Comparison of ENCODE assay signal across 10 cellular contexts in the genomic region with DNA sequence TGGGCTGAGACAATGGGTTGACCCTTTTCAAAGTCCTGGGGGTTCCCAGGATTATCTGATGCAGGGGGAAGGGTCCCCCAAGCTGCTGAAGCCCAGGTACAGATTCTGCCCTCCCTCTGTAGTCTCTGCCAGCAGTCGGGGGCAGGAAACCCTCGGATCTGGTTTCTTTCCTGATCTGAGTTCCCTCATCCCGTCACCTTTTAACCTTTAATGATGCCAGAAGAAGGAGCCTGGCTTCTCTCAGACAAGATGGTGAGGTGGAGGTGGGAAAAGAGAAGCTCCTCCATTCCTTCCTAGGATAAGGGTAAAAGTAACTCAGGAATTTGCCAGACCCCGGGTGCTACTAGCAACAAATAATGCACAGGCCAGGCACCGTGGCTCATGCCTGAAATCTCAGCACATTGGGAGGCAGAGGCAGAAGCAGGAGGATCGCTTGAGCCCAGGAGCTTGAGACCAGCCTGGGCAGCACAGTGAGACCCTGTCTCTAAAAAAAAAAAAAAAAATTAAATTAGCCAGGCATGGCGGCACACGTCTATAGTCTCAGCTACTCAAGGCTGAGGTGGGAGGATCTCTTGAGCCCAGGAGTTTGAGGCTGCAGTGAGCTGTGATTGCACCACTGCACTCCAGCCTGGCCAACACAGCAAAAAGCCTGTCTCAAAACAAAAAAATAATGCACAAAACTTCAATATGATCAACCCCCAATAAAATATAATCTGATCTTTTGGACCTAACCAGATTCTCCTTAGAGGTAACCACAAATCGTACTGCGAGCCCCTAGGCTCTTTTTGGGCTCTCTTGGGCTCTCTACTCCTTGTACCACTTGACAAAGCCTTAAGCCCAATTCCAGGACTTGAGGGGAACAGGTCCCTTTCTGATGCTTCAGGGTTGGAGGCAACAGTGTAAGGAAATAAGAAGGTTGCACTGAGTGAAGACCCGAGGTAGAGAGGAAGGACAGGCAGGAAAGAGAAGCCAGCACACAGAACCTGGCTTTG. TPM values are rescaled to one million over a fixed set of nuclear protein-coding genes. Genes with fewer than 3 reads are reported as not detected.
DNase-seq lines count a peak whose midpoint lies in the region; ATAC-seq and TF ChIP-seq lines count a peak whose summit lies in the region.
"Had no signal": no experiment of that assay in that cellular context is flagged by ENCODE, and none has a peak within 500 bp of the region (broad histone marks: within the 10 kb centered on the region; RNA-seq: fewer than 3 reads in every experiment).

No MANE protein-coding gene starts in this region.

- no peak for TF ChIP-seq CTCF in natural killer cell (IDR thresholded peaks at IDR 0.05)
- no peak for TF ChIP-seq CTCF in epithelial cell of proximal tubule (conservative IDR thresholded peaks at IDR 0.05; ENCODE audit: low read depth, low read length)
- TF ChIP-seq CTCF in osteocyte (IDR thresholded peaks at IDR 0.05): no peak

- H3K36me3 Mint-ChIP-seq in natural killer cell treated with Interleukin-12 subunit alpha and Interleukin-12 subunit beta and Interleukin-15 and Interleukin-18, amount 100 ng/mL, for 72 hours: no peaks in the 10 kb centered on the region
- H3K36me3 Mint-ChIP-seq in natural killer cell (no peaks in the 10 kb centered on the region), osteocyte (ENCODE audit: unreplicated experiment) (no peaks in the 10 kb centered on the region)
- H3K36me3 Mint-ChIP-seq: naive thymus-derived CD4-positive, alpha-beta T cell had no signal

- H3K4me3 ChIP-seq in epithelial cell of proximal tubule (ENCODE audit: low read depth, low read length): peak overlapping the region; percentile 53

- H3K4me3 Mint-ChIP-seq in natural killer cell treated with Interleukin-12 subunit alpha and Interleukin-12 subunit beta and Interleukin-15 and Interleukin-18, amount 100 ng/mL, for 72 hours: peak overlapping the region; percentile 45
- no peak overlapping the region for H3K4me3 Mint-ChIP-seq in natural killer cell
- H3K4me3 Mint-ChIP-seq in osteocyte (ENCODE audit: unreplicated experiment): peak overlapping the region; percentile 70

- DNase-seq in natural killer cell treated with Interleukin-12 subunit alpha and Interleukin-12 subunit beta and Interleukin-15 and Interleukin-18, amount 100 ng/mL, for 72 hours (ENCODE audit: low spot score): no peak
- DNase-seq in natural killer cell (no peak), epithelial cell of proximal tubule (ENCODE audit: low read depth) (no peak), osteocyte (ENCODE audit: extremely low spot score, unreplicated experiment) (no peak), AG08396 (ENCODE audit: low spot score) (no peak), mesenteric fat pad (ENCODE audit: low spot score) (no peak)
- no peak for DNase-seq in stimulated activated CD4-positive, alpha-beta T cell treated with anti-CD3 and anti-CD28 coated beads, Interleukin-1b, Interleukin-23, amount 100 ng/mL, for 48 hours
- DNase-seq: naive thymus-derived CD4-positive, alpha-beta T cell; T-helper 1 cell had no signal

- H3K27ac Mint-ChIP-seq in natural killer cell treated with Interleukin-12 subunit alpha and Interleukin-12 subunit beta and Interleukin-15 and Interleukin-18, amount 100 ng/mL, for 72 hours: peak overlapping the region in 1 of 2 donors; percentile 63
- H3K27ac Mint-ChIP-seq in natural killer cell (no peak overlapping the region), osteocyte (ENCODE audit: unreplicated experiment) (peak overlapping the region; percentile 99)
- H3K27ac Mint-ChIP-seq: naive thymus-derived CD4-positive, alpha-beta T cell had no signal

- intact Hi-C loops in natural killer cell (cut with micrococcal nuclease): no loop called here

- peaks cover 10 to 12% of the 10 kb centered on the region in 2 donors for H3K4me1 Mint-ChIP-seq in natural killer cell treated with Interleukin-12 subunit alpha and Interleukin-12 subunit beta and Interleukin-15 and Interleukin-18, amount 100 ng/mL, for 72 hours (ENCODE audit: low read depth in 2 of 2)
- H3K4me1 Mint-ChIP-seq in natural killer cell: peaks cover 7 to 20% of the 10 kb centered on the region in 2 donors
- H3K4me1 Mint-ChIP-seq in osteocyte (ENCODE audit: unreplicated experiment): peaks cover 65% of the 10 kb centered on the region

- ATAC-seq in natural killer cell treated with Interleukin-12 subunit alpha and Interleukin-12 subunit beta and Interleukin-15 and Interleukin-18, amount 100 ng/mL, for 72 hours: no peak
- ATAC-seq in natural killer cell (no peak), GM19452 (IDR thresholded peaks at IDR 0.05; ENCODE audit: unreplicated experiment) (no peak)

- H3K27me3 Mint-ChIP-seq in natural killer cell treated with Interleukin-12 subunit alpha and Interleukin-12 subunit beta and Interleukin-15 and Interleukin-18, amount 100 ng/mL, for 72 hours: peaks cover 0 to 6% of the 10 kb centered on the region in 2 donors
- H3K27me3 Mint-ChIP-seq in natural killer cell (ENCODE audit: low read depth in 2 of 2) (peaks cover 0 to 6% of the 10 kb centered on the region in 2 donors), osteocyte (ENCODE audit: unreplicated experiment) (no peaks in the 10 kb centered on the region)

- no peaks in the 10 kb centered on the region for H3K9me3 Mint-ChIP-seq in natural killer cell treated with Interleukin-12 subunit alpha and Interleukin-12 subunit beta and Interleukin-15 and Interleukin-18, amount 100 ng/mL, for 72 hours
- H3K9me3 Mint-ChIP-seq in natural killer cell (no peaks in the 10 kb centered on the region), osteocyte (ENCODE audit: unreplicated experiment) (no peaks in the 10 kb centered on the region)

RNA-seq across cellular contexts. Expression of a gene that starts 5.7 kb away (rescaled TPM):
- 1 to 10 TPM; 1.1 to 1.7 TPM for total RNA-seq in natural killer cell treated with Interleukin-12 subunit alpha and Interleukin-12 subunit beta and Interleukin-15 and Interleukin-18, amount 100 ng/mL, for 72 hours
- total RNA-seq in natural killer cell (1 to 10 TPM; 2.5 to 9.6 (median 4.4) TPM), epithelial cell of proximal tubule (46.8 and 115 TPM in 2 replicates), osteocyte (32.0 and 32.7 TPM in 2 replicates), mesenteric fat pad (207 TPM)

RNA-seq across cellular contexts. Expression of a gene that starts 44.5 kb away (rescaled TPM):
- total RNA-seq in natural killer cell treated with Interleukin-12 subunit alpha and Interleukin-12 subunit beta and Interleukin-15 and Interleukin-18, amount 100 ng/mL, for 72 hours: not detected
- total RNA-seq in natural killer cell: not detected
- not detected in 2 replicates for total RNA-seq in epithelial cell of proximal tubule
- total RNA-seq in osteocyte: not detected in 2 replicates
- total RNA-seq in mesenteric fat pad: 0.61 TPM
- total RNA-seq: naive thymus-derived CD4-positive, alpha-beta T cell had no signal
